Comparison of ENCODE assay signal across 1 cellular context in genomic region chr2:8625399-8626283, GRCh38.
TF ChIP-seq lines count a peak whose summit lies in the region.

No MANE protein-coding gene starts in this region.

TF ChIP-seq in HepG2, 621 proteins besides CTCF, POLR2A, EP300 and RAD21 (continued from another document and continues in another):
- peak; percentile 94 for TF ChIP-seq FOXP4 (CRISPR knock-in tag; IDR thresholded peaks at IDR 0.05)
- TF ChIP-seq ZNF674 (CRISPR knock-in tag; IDR thresholded peaks at IDR 0.05; ENCODE audit: low read depth), result no peak
- TF ChIP-seq NFKB2 (CRISPR knock-in tag; IDR thresholded peaks at IDR 0.05; ENCODE audit: borderline replicate concordance), result peak; percentile 95
- TF ChIP-seq EHMT2 (IDR thresholded peaks at IDR 0.05; ENCODE audit: borderline replicate concordance, low read depth, low read length), result no peak
- no peak for TF ChIP-seq ZBTB44 (CRISPR knock-in tag; IDR thresholded peaks at IDR 0.05)
- peak; percentile 72; the same call in 1 of the 2 replicates for TF ChIP-seq MLXIP (CRISPR knock-in tag; IDR thresholded peaks at IDR 0.05; ENCODE audit: borderline replicate concordance)
- peak; percentile 94 for TF ChIP-seq ZSCAN9 (CRISPR knock-in tag; IDR thresholded peaks at IDR 0.05; ENCODE audit: borderline replicate concordance)
- TF ChIP-seq ZBTB21 (CRISPR knock-in tag; IDR thresholded peaks at IDR 0.05), result no peak
- no peak; the same call in 1 of the 2 replicates for TF ChIP-seq ZNF678 (CRISPR knock-in tag; IDR thresholded peaks at IDR 0.05)
- 0 out of 2 replicates have a peak, but pooled peaks have one; percentile 60 for TF ChIP-seq ZNF234 (CRISPR knock-in tag; conservative IDR thresholded peaks at IDR 0.05)
- TF ChIP-seq TBP (CRISPR knock-in tag; IDR thresholded peaks at IDR 0.05), result no peak
- peak; percentile 58 for TF ChIP-seq ZNF256 (CRISPR knock-in tag; conservative IDR thresholded peaks at IDR 0.05)
- TF ChIP-seq SP5 (CRISPR knock-in tag; IDR thresholded peaks at IDR 0.05; ENCODE audit: borderline replicate concordance, low read depth), result peak; percentile 74; the same call in 1 of the 2 replicates
- peak; percentile 79; the same call in 1 of the 2 replicates for TF ChIP-seq ZNF616 (CRISPR knock-in tag; IDR thresholded peaks at IDR 0.05; ENCODE audit: low read depth)
- peak; percentile 84; the same call in 1 of the 2 replicates for TF ChIP-seq ZNF580 (CRISPR knock-in tag; IDR thresholded peaks at IDR 0.05; ENCODE audit: borderline replicate concordance, low read depth)
- peak; percentile 91 for TF ChIP-seq MXD4 (CRISPR knock-in tag; IDR thresholded peaks at IDR 0.05)
- TF ChIP-seq ZNF33B (CRISPR knock-in tag; IDR thresholded peaks at IDR 0.05), result peak; percentile 94
- TF ChIP-seq ZNF850 (CRISPR knock-in tag; conservative IDR thresholded peaks at IDR 0.05), result no peak
- peak; percentile 15 for TF ChIP-seq NFYC (CRISPR knock-in tag; IDR thresholded peaks at IDR 0.05)
- TF ChIP-seq TEAD3 (CRISPR knock-in tag; optimal IDR thresholded peaks at IDR 0.05; ENCODE audit: borderline replicate concordance), result peak; percentile 96
- TF ChIP-seq BATF2 (CRISPR knock-in tag; IDR thresholded peaks at IDR 0.05), result 0 out of 2 replicates have a peak, but pooled peaks have one; percentile 17
- peak; percentile 98 for TF ChIP-seq ZNF274 (CRISPR knock-in tag; IDR thresholded peaks at IDR 0.05)
- peak; percentile 68; the same call in 1 of the 2 replicates for TF ChIP-seq ETV6 (CRISPR knock-in tag; conservative IDR thresholded peaks at IDR 0.05)
- peak; percentile 98 for TF ChIP-seq SNAPC4 (CRISPR knock-in tag; IDR thresholded peaks at IDR 0.05)
- peak; percentile 80; the same call in 1 of the 2 replicates for TF ChIP-seq ZBTB34 (CRISPR knock-in tag; IDR thresholded peaks at IDR 0.05)
- TF ChIP-seq ZNF607 (CRISPR knock-in tag; IDR thresholded peaks at IDR 0.05; ENCODE audit: borderline replicate concordance), result peak; percentile 88; the same call in 1 of the 2 replicates
- no peak for TF ChIP-seq SMYD3 (CRISPR knock-in tag; IDR thresholded peaks at IDR 0.05)
- no peak; the same call in 1 of the 2 replicates for TF ChIP-seq ZNF362 (CRISPR knock-in tag; IDR thresholded peaks at IDR 0.05; ENCODE audit: borderline replicate concordance)
- peak; percentile 21; the same call in 1 of the 2 replicates for TF ChIP-seq ZNF503 (CRISPR knock-in tag; IDR thresholded peaks at IDR 0.05)
- no peak; the same call in 1 of the 2 replicates for TF ChIP-seq RORA (CRISPR knock-in tag; IDR thresholded peaks at IDR 0.05)
- TF ChIP-seq KDM2A (CRISPR knock-in tag; IDR thresholded peaks at IDR 0.05; ENCODE audit: borderline replicate concordance, low read depth), result peak; percentile 55; the same call in 1 of the 2 replicates
- no peak; the same call in 1 of the 2 replicates for TF ChIP-seq ZNF510 (CRISPR knock-in tag; IDR thresholded peaks at IDR 0.05; ENCODE audit: low read depth)
